In the genomic region with DNA sequence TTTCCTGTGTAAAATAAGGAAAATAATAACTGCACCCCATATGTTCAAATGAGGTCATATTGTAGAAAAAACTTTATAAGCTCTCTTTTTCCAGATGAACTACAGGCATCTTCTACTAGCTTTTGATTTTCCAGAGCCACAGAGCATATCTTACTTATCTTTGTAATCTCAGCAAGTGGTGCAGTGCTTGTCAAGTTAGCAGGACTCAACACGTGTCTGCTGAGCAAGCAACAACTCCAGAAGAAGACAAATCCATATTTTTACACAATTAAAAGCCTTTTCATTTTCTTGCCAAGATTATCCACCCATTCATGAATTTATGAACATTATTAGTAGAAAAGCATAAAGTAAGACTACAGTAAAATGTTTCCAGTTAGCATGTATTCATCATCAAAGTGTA, we compare ENCODE assay signal across 21 cellular contexts.
"Had no signal": no experiment of that assay in that cellular context is flagged by ENCODE, and none has a peak within 500 bp of the region (broad histone marks: within the 10 kb centered on the region; RNA-seq: fewer than 3 reads in every experiment).

No MANE protein-coding gene starts in this region.

- H3K4me1 ChIP-seq: breast epithelium had no signal

- H3K27ac ChIP-seq: breast epithelium, SJSA1 had no signal

- H3K4me3 ChIP-seq: breast epithelium, K562, SJSA1 had no signal

- DNase-seq: activated CD4-positive, alpha-beta T cell treated with anti-CD3 and anti-CD28 coated beads for 4 hours; activated CD8-positive, alpha-beta memory T cell treated with anti-CD3 and anti-CD28 coated beads, Interleukin-2, amount 50 U/mL, for 4 hours; activated CD8-positive, alpha-beta T cell treated with anti-CD3 and anti-CD28 coated beads for 36 hours; activated gamma-delta T cell treated with Interleukin-2 at 50 U/mL for 16 hours; activated naive CD4-positive, alpha-beta T cell treated with anti-CD3 and anti-CD28 coated beads, Interleukin-2, amount 10 ng/mL, durations not matched to agents 7 days and 5 days; activated naive CD8-positive, alpha-beta T cell treated with anti-CD3 and anti-CD28 coated beads for 36 hours; activated T-cell treated with anti-CD3 and anti-CD28 coated beads, Interleukin-2, amount 50 U/mL, for 72 hours; anterior cingulate cortex; caudate nucleus; Karpas-422; NCI-H1048; NCI-H146; NCI-H187 treated with DMSO at 0.1 percent for 48 hours; NCI-H510A treated with DMSO at 0.1 percent for 48 hours; NCI-H69; NK-92 treated with Interleukin-12 subunit alpha and Interleukin-12 subunit beta, amount 100 ng/mL, for 24 hours; SHP77; T-helper 1 cell had no signal

- H3K9me3 ChIP-seq: breast epithelium, SJSA1 had no signal

- H3K27me3 ChIP-seq: breast epithelium, SJSA1 had no signal

- H3K36me3 ChIP-seq: breast epithelium, SJSA1 had no signal
